8 cellular contexts compared by ENCODE assay signal in the genomic region with DNA sequence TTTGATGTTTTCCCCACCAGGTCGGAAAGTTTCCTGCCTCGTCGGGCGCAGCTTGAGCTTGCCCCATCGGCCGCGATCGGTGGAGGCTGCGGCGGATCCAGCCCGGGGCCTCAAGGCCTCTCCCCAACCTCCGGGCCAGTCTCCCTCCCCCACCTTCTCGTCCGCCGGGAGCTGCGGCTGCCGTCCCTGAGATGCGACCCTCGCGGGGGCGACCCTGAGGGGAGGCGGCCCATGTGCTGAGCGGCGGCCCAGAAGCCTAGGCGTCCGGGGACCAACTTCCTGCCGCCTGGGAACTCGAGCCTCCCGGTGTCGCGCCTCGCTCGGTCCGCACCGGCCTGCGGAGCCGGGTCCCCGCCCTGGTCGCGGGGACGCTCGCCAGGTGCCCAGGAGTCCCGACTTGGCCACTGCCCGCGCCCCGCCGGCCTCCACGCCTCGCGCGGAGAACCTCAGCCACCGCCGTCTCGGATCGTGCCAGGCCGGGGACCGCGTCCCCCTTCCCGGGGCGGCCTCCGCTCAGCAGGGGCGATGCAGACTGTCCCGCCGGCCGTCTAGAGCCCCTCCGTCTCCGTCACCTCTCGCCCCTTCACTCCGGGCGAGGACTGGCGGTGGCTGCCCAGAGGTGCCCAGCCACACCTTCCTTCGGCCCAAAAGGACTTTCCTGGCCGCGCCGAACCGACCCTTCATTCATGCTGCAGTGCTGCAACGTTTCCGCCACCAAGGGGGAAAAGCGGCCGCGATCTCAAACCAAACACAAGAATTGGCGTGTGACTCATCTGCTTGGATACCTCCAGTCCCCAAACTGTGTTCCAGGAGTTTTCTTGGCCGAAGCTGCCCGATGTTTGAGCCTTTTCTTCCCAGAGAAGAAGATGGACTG. TPM values are rescaled to one million over a fixed set of nuclear protein-coding genes. Genes with fewer than 3 reads are reported as not detected.
A peak's percentile ranks its signal among the peaks of the same experiment; 100 is the strongest.
DNase-seq lines count a peak whose midpoint lies in the region; ATAC-seq, FAIRE-seq and TF ChIP-seq lines count a peak whose summit lies in the region.

No MANE protein-coding gene starts in this region.

- H3K4me1 ChIP-seq in BE2C: no peaks in the 10 kb centered on the region
- H3K4me1 ChIP-seq in mammary epithelial cell (ENCODE audit: insufficient read depth, low read length): peaks cover 35% of the 10 kb centered on the region
- H3K4me1 ChIP-seq in keratinocyte (ENCODE audit: control insufficient read depth, extremely low read depth, insufficient read depth, low read length): peaks cover 47% of the 10 kb centered on the region

- H3K36me3 ChIP-seq in BE2C (no peaks in the 10 kb centered on the region), mammary epithelial cell (ENCODE audit: insufficient read depth, low read length) (peaks cover 16% of the 10 kb centered on the region), keratinocyte (ENCODE audit: control insufficient read depth in 2 of 2, extremely low read depth in 1 of 2, insufficient read depth in 2 of 2, low read length in 2 of 2) (peaks cover 5 to 18% of the 10 kb centered on the region in 2 experiments)

- WGBS in mammary epithelial cell (ENCODE audit: low coverage, missing lambda C conversion rate): under 1% methylated on average over 15 of the region's 84 CpGs

- CTCF ChIA-PET in mammary epithelial cell (lab: Charles Lee; ENCODE audit: low non-redundant PET): interaction anchor here (0.7 kb wide), 1 partner anchor 66 kb away, joined by 3 read pairs; no protein-coding TSS in a partner anchor

- H4K20me1 ChIP-seq in mammary epithelial cell (ENCODE audit: insufficient read depth, low read length): no peaks in the 10 kb centered on the region
- peaks cover 10% of the 10 kb centered on the region for H4K20me1 ChIP-seq in keratinocyte (ENCODE audit: control insufficient read depth, extremely low read depth, insufficient read depth, low read length)

- BruUV-seq in mammary epithelial cell (replicated peaks; lab: Mats Ljungman, UMichigan): no TSS peak

- H3K9me3 ChIP-seq in BE2C: no peaks in the 10 kb centered on the region
- no peaks in the 10 kb centered on the region for H3K9me3 ChIP-seq in mammary epithelial cell (replicated peaks; ENCODE audit: insufficient read depth, low read length)
- H3K9me3 ChIP-seq in keratinocyte (ENCODE audit: control insufficient read depth, low read depth, low read length): no peaks in the 10 kb centered on the region

- intact Hi-C loops in mammary epithelial cell (cut with micrococcal nuclease): loop anchor here (1.0 to 2.0 kb wide), 4 partner anchors 48 to 160 kb away; a partner anchor contains a TSS

- TF ChIP-seq CTCF in BE2C (IDR thresholded peaks at IDR 0.05; ENCODE audit: low read depth, low read length): no peak
- TF ChIP-seq CTCF in WI38 (IDR thresholded peaks at IDR 0.05; ENCODE audit: low read depth, low read length): no peak
- no peak for TF ChIP-seq CTCF in mammary epithelial cell (conservative IDR thresholded peaks at IDR 0.05 in 1 of 2, IDR thresholded peaks at IDR 0.05 in 1 of 2; ENCODE audit: extremely low read depth in 1 of 2, insufficient read depth in 1 of 2, low read depth in 1 of 2, low read length in 2 of 2)
- no peak for TF ChIP-seq CTCF in keratinocyte (optimal IDR thresholded peaks at IDR 0.05 in 1 of 3, IDR thresholded peaks at IDR 0.05 in 1 of 3, conservative IDR thresholded peaks at IDR 0.05 in 1 of 3; ENCODE audit: extremely low read depth in 1 of 3, insufficient read depth in 2 of 3, low read length in 3 of 3)

- no peak for FAIRE-seq in keratinocyte (lab: Jason Lieb, UNC)

- H3K4me2 ChIP-seq in mammary epithelial cell (ENCODE audit: insufficient read depth, low read depth, low read length) (peak overlapping the region; percentile 82), keratinocyte (ENCODE audit: control insufficient read depth, extremely low read depth, insufficient read depth, low read depth, low read length) (peak overlapping the region; percentile 90)

- dilution Hi-C loops in mammary epithelial cell (cut with HindIII; ENCODE audit: low sequenced_read_pairs) (loop anchor here (5.0 to 10.0 kb wide), 3 partner anchors 44 to 91 kb away; no protein-coding TSS in a partner anchor), keratinocyte (cut with MboI; ENCODE audit: extremely low pct_ligation_motif_present, low sequenced_read_pairs) (no loop called here)

- H3K9me1 ChIP-seq in keratinocyte (ENCODE audit: control insufficient read depth, extremely low read depth, insufficient read depth, low read length): no peaks in the 10 kb centered on the region

- peak overlapping the region; percentile 91 for H3K9ac ChIP-seq in mammary epithelial cell (ENCODE audit: insufficient read depth, low read length)
- peak overlapping the region; percentile 91 for H3K9ac ChIP-seq in keratinocyte (ENCODE audit: control insufficient read depth, extremely low read depth, insufficient read depth, low read length)

- H3K79me2 ChIP-seq in mammary epithelial cell (ENCODE audit: insufficient read depth, low read length) (peaks cover 60% of the 10 kb centered on the region), keratinocyte (ENCODE audit: control insufficient read depth, insufficient read depth, low read length) (peaks cover 56% of the 10 kb centered on the region)

- in situ Hi-C loops in mammary epithelial cell (cut with MboI; ENCODE audit: low sequenced_read_pairs in 2 of 2): loop anchor here (5.0 to 10.0 kb wide), 2 partner anchors 62 to 64 kb away; a partner anchor contains a TSS

- DNase-seq in BE2C: peak; percentile 27
- peak; percentile 67 for DNase-seq in mammary epithelial cell
- no peak for DNase-seq in keratinocyte (ENCODE audit: low read depth, low spot score)
- DNase-seq in stimulated activated CD4-positive, alpha-beta T cell treated with anti-CD3 and anti-CD28 coated beads, Interleukin-12 subunit alpha, Interleukin-12 subunit beta, amount 100 ng/mL, for 48 hours (ENCODE audit: low read depth in 2 of 3, low spot score in 1 of 3): peak; percentile 14 to 35 (median 30)
- DNase-seq in SK-N-DZ (ENCODE audit: low spot score): no peak

- H3K4me3 ChIP-seq in BE2C (ENCODE audit: low read depth, low read length) (peak overlapping the region; percentile 76), WI38 (ENCODE audit: low read depth, low read length) (peak overlapping the region; percentile 84), mammary epithelial cell (replicated peaks in 1 of 3; ENCODE audit: insufficient read depth in 1 of 3, low read depth in 2 of 3, low read length in 3 of 3) (peak overlapping the region; percentile 65 to 94 (median 77)), keratinocyte (ENCODE audit: control insufficient read depth in 2 of 3, extremely low read depth in 1 of 3, insufficient read depth in 2 of 3, low read depth in 1 of 3, low read length in 3 of 3) (peak overlapping the region; percentile 77 to 93 (median 85))

- H3K27ac ChIP-seq in mammary epithelial cell (ENCODE audit: insufficient read depth, low read depth, low read length) (peak overlapping the region; percentile 97), keratinocyte (ENCODE audit: control insufficient read depth, insufficient read depth, low read length) (peak overlapping the region; percentile 99)

- no peaks in the 10 kb centered on the region for H3K27me3 ChIP-seq in BE2C
- H3K27me3 ChIP-seq in mammary epithelial cell (ENCODE audit: insufficient read depth, low read length): no peaks in the 10 kb centered on the region
- H3K27me3 ChIP-seq in keratinocyte (ENCODE audit: control insufficient read depth, extremely low read depth, insufficient read depth, low read length): no peaks in the 10 kb centered on the region

- H2AFZ ChIP-seq in mammary epithelial cell (ENCODE audit: low read depth, low read length) (peak overlapping the region; percentile 63), keratinocyte (ENCODE audit: control insufficient read depth, low read length) (no peak overlapping the region)

- ATAC-seq in GM19438 (IDR thresholded peaks at IDR 0.05; ENCODE audit: low read depth, unreplicated experiment) (peak; percentile 8), HG03558 (IDR thresholded peaks at IDR 0.05; ENCODE audit: extremely low read depth, unreplicated experiment) (peak; percentile 7)

RNA-seq across cellular contexts. Expression of a gene that starts 0.7 kb away (rescaled TPM):
- 11.4 TPM for polyA plus RNA-seq in BE2C (2012; ENCODE audit: insufficient read depth, insufficient read length, low read depth)
- total RNA-seq in mammary epithelial cell: 100 to 1,000 TPM in 1 of 2 donors, 10 to 100 TPM in 1; 96.4 to 126 TPM
- 31.9 TPM for polyA plus RNA-seq in mammary epithelial cell
- polyA minus RNA-seq in mammary epithelial cell: 137 TPM
- polyA plus RNA-seq in keratinocyte: 44.4 to 58.0 TPM (median 53.1 TPM) in 3 replicates
- polyA plus RNA-seq in keratinocyte (2011; ENCODE audit: low read depth): 150 TPM
- polyA plus RNA-seq in keratinocyte (2011; cell fraction: cytosol; rRNA removed): 36.2 and 58.9 TPM in 2 replicates
- polyA plus RNA-seq in keratinocyte (2011; cell fraction: nucleus; rRNA removed): 68.3 and 79.3 TPM in 2 replicates
- 37.2 and 52.5 TPM in 2 replicates for polyA plus RNA-seq in keratinocyte (2012; ENCODE audit: low replicate concordance)
- 76.8 to 122 TPM (median 104 TPM) in 3 replicates for polyA minus RNA-seq in keratinocyte
- polyA minus RNA-seq in keratinocyte (2011; cell fraction: cytosol; rRNA and poly(A)+ RNA removed): 78.1 TPM
- 103 and 188 TPM in 2 replicates for polyA minus RNA-seq in keratinocyte (2011; cell fraction: nucleus; rRNA and poly(A)+ RNA removed)
- polyA plus RNA-seq in SK-N-DZ (2014; cell fraction: cytosol; rRNA removed): 20.1 and 26.6 TPM in 2 replicates
- 15.9 and 21.9 TPM in 2 replicates for polyA plus RNA-seq in SK-N-DZ (2014; cell fraction: nucleus; rRNA removed)

Comparison
In these comparisons a context has a peak if more than half of its experiments do, and no peak if none do; other contexts are left out.
1. DNase-seq: peak in BE2C (single experiment), mammary epithelial cell (single experiment) and stimulated activated CD4-positive, alpha-beta T cell treated with anti-CD3 and anti-CD28 coated beads, Interleukin-12 subunit alpha, Interleukin-12 subunit beta, amount 100 ng/mL, for 48 hours (3 of 3); none in keratinocyte (single experiment) and SK-N-DZ (single experiment).
2. Peak in every context shown above with its lines, with median percentiles within 50 percentile points of each other: H3K4me3 ChIP-seq.